ENCODE assay signal across 19 cellular contexts in the genomic region with DNA sequence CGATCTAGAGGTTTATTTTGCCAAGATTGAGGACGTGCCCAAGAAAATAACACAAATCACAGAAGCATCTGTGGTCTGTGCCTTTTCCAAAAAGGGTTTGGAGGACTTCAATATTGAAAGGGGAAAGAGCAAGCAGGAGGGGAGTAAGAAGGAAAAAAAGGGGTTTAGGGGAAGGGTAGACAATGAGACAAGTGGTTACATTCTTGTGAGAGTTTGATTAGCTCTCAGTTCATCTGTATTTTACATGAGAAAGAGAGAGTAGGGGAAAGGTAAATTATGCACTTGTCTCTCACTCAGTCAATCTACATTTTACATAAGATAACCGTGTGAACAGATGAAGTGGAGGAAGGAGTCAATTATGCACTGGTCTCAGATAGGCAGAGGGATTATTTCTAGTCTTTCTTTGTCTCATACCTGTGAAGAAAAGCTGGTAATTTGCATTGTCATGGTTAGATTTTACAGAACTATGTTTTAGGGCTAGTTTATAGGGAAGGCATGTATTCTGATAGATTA.
DNase-seq lines count a peak whose midpoint lies in the region; ATAC-seq, FAIRE-seq and TF ChIP-seq lines count a peak whose summit lies in the region.
"Had no signal": no experiment of that assay in that cellular context is flagged by ENCODE, and none has a peak within 500 bp of the region (broad histone marks: within the 10 kb centered on the region; RNA-seq: fewer than 3 reads in every experiment).

No MANE protein-coding gene starts in this region.

- H3K27me3 ChIP-seq in HUES48 (ENCODE audit: control insufficient read depth, insufficient read depth, low read length) (no peaks in the 10 kb centered on the region), H1 (replicated peaks in 1 of 4; ENCODE audit: control insufficient read depth in 3 of 4, extremely low read depth in 1 of 4, insufficient read depth in 3 of 4, low read length in 3 of 4) (no peaks in the 10 kb centered on the region), mesendoderm (ENCODE audit: insufficient read depth, low read length, poor library complexity) (no peaks in the 10 kb centered on the region)
- H3K27me3 ChIP-seq: BLaER1 had no signal

- H3K27ac ChIP-seq in A549 (no peak overlapping the region), HUES48 (ENCODE audit: low read depth, low read length) (peak overlapping the region; percentile 60), H1 (ENCODE audit: low read depth, low read length) (no peak overlapping the region), mesendoderm (ENCODE audit: low read depth, low read length) (no peak overlapping the region)
- H3K27ac ChIP-seq: 22Rv1, BLaER1, HL-60 had no signal

- no peaks in the 10 kb centered on the region for H3K23me2 ChIP-seq in H1 (ENCODE audit: low read depth, low read length)

- no peaks in the 10 kb centered on the region for H4K20me1 ChIP-seq in H1 (replicated peaks in 1 of 2; ENCODE audit: control insufficient read depth in 1 of 2, insufficient read depth in 2 of 2, low read length in 2 of 2)
- H4K20me1 ChIP-seq: BLaER1 had no signal

- TF ChIP-seq RAD21 in A549 (conservative IDR thresholded peaks at IDR 0.05 in 1 of 2, IDR thresholded peaks at IDR 0.05 in 1 of 2), result no peak
- TF ChIP-seq RAD21 in H1 (IDR thresholded peaks at IDR 0.05 in 1 of 2, conservative IDR thresholded peaks at IDR 0.05 in 1 of 2; ENCODE audit: low read depth in 2 of 2, low read length in 2 of 2), result no peak

- CTCF ChIA-PET in A549 (lab: Yijun Ruan, JAX) (no interaction called here), H1 (lab: Charles Lee; ENCODE audit: partially characterized antibody) (interaction anchor here (1.5 kb wide), 1 partner anchor 14 kb away, joined by 3 read pairs; no protein-coding TSS in a partner anchor)

- H4K8ac ChIP-seq in H1 (ENCODE audit: extremely low read depth, insufficient read depth, low read length) (no peak overlapping the region), mesendoderm (ENCODE audit: low read depth, low read length) (no peak overlapping the region)

- H2BK12ac ChIP-seq in H1 (ENCODE audit: low read depth, low read length), result peak overlapping the region; percentile 64; the same call in 1 of the 2 replicates

- H3K79me2 ChIP-seq in H1 (ENCODE audit: control insufficient read depth in 1 of 2, insufficient read depth in 2 of 2, low read length in 2 of 2), result no peaks in the 10 kb centered on the region
- H3K79me2 ChIP-seq in mesendoderm (ENCODE audit: control insufficient read depth, insufficient read depth, low read length), result no peaks in the 10 kb centered on the region

- no peak overlapping the region for H2BK5ac ChIP-seq in H1 (ENCODE audit: low read depth, low read length)
- H2BK5ac ChIP-seq in mesendoderm (ENCODE audit: low read length), result peak overlapping the region; percentile 11

- H3K23ac ChIP-seq in H1 (ENCODE audit: insufficient read length) (no peak overlapping the region), mesendoderm (ENCODE audit: low read length) (no peak overlapping the region)

- H4K5ac ChIP-seq in H1 (ENCODE audit: insufficient read length, low read depth, low read length), result no peak overlapping the region
- H4K5ac ChIP-seq in mesendoderm (ENCODE audit: low read length), result no peak overlapping the region

- H2BK120ac ChIP-seq in H1 (replicated peaks; ENCODE audit: low read depth, low read length) (peak overlapping the region; percentile 5), mesendoderm (ENCODE audit: low read depth, low read length) (no peak overlapping the region)

- POLR2A ChIA-PET in A549 (lab: Yijun Ruan, JAX) (no interaction called here), H1 (lab: Charles Lee; ENCODE audit: partially characterized antibody) (interaction anchor here (0.6 kb wide), 1 partner anchor 977 kb away, joined by 4 read pairs; no protein-coding TSS in a partner anchor)

- H2AK5ac ChIP-seq in H1 (ENCODE audit: low read depth, low read length) (no peak overlapping the region), mesendoderm (ENCODE audit: low read length) (no peak overlapping the region)

- H3K4me1 ChIP-seq in A549 (no peaks in the 10 kb centered on the region), HUES48 (ENCODE audit: control insufficient read depth, insufficient read depth, low read length) (peaks cover 22% of the 10 kb centered on the region), H1 (replicated peaks in 1 of 4; ENCODE audit: control insufficient read depth in 3 of 4, insufficient read depth in 4 of 4, low read length in 3 of 4) (peaks cover 0 to 10% (median 2%) of the 10 kb centered on the region in 4 experiments; a peak in 3 of 7 replicates), mesendoderm (ENCODE audit: control insufficient read depth, low read depth, low read length) (no peaks in the 10 kb centered on the region)

- H3K4ac ChIP-seq in H1 (replicated peaks; ENCODE audit: insufficient read length, low read depth, low read length) (no peak overlapping the region), mesendoderm (ENCODE audit: low read depth, low read length) (no peak overlapping the region)

- no peak for ATAC-seq in A549
- ATAC-seq: HepG2 had no signal

- TF ChIP-seq EP300 in A549 (IDR thresholded peaks at IDR 0.05), result no peak
- TF ChIP-seq EP300 in H1 (IDR thresholded peaks at IDR 0.05; ENCODE audit: borderline replicate concordance in 1 of 2, low read depth in 2 of 2, low read length in 2 of 2), result no peak

- no peak overlapping the region for H2BK20ac ChIP-seq in H1 (ENCODE audit: low read length)

- H3K4me3 ChIP-seq in A549, result no peak overlapping the region
- H3K4me3 ChIP-seq in HUES48 (ENCODE audit: low read depth, low read length), result no peak overlapping the region
- H3K4me3 ChIP-seq in H1 (ENCODE audit: extremely low read depth in 1 of 4, insufficient read depth in 2 of 4, low read depth in 3 of 4, low read length in 4 of 4), result no peak overlapping the region; a peak in 1 of 8 replicates
- H3K4me3 ChIP-seq in mesendoderm (ENCODE audit: low read length), result no peak overlapping the region
- H3K4me3 ChIP-seq: BLaER1 had no signal

- no peaks in the 10 kb centered on the region for H3K9me3 ChIP-seq in A549
- H3K9me3 ChIP-seq in HUES48 (ENCODE audit: control insufficient read depth, insufficient read depth, low read length), result no peaks in the 10 kb centered on the region
- H3K9me3 ChIP-seq in H1 (ENCODE audit: insufficient read depth in 2 of 2, low read depth in 1 of 2, low read length in 1 of 2), result no peaks in the 10 kb centered on the region; a peak in 1 of 4 replicates

- H3K18ac ChIP-seq in H1 (ENCODE audit: extremely low read depth, low read length) (no peak overlapping the region), mesendoderm (ENCODE audit: low read length) (peak overlapping the region; percentile 39)

- FAIRE-seq in A549 (lab: Jason Lieb, UNC), result no peak
- peak; percentile 7 for FAIRE-seq in H1 (lab: Jason Lieb, UNC)
- FAIRE-seq: GM12892, GM18507, HepG2 had no signal

- H2BK15ac ChIP-seq in H1 (ENCODE audit: low read length) (no peak overlapping the region), mesendoderm (replicated peaks; ENCODE audit: low read depth) (no peak overlapping the region)

- H3K79me1 ChIP-seq in H1 (ENCODE audit: low read depth, low read length) (no peaks in the 10 kb centered on the region), mesendoderm (ENCODE audit: low read length) (no peaks in the 10 kb centered on the region)

- DNase-seq in A549 (ENCODE audit: low read depth in 1 of 2, low spot score in 1 of 2) (no peak), H1 (ENCODE audit: low read depth in 1 of 2, low spot score in 2 of 2) (no peak), mesendoderm (peak; percentile 55), SW 1271 (lab: John Stamatoyannopoulos, UW) (no peak)
- no peak for DNase-seq in activated effector memory CD4-positive, alpha-beta T cell treated with anti-CD3 and anti-CD28 coated beads, Interleukin-2, amount 50 U/mL, for 16 hours
- no peak for DNase-seq in stimulated activated CD4-positive, alpha-beta T cell treated with anti-CD3 and anti-CD28 coated beads, Interleukin-1b, Interleukin-23, amount 100 ng/mL, for 48 hours
- DNase-seq: CD4-positive, alpha-beta memory T cell; DMS153; DMS79; GDM1; GOT3; HCEC 1CT had no signal

- H3K14ac ChIP-seq in H1 (ENCODE audit: insufficient read length), result no peak overlapping the region

- H3K36me3 ChIP-seq in HUES48 (ENCODE audit: control insufficient read depth, insufficient read depth, low read length), result no peaks in the 10 kb centered on the region
- no peaks in the 10 kb centered on the region for H3K36me3 ChIP-seq in H1 (ENCODE audit: control insufficient read depth in 2 of 4, insufficient read depth in 4 of 4, low read length in 3 of 4)
- H3K36me3 ChIP-seq in mesendoderm (ENCODE audit: control insufficient read depth, insufficient read depth, low read length), result no peaks in the 10 kb centered on the region
- H3K36me3 ChIP-seq: BLaER1 had no signal

- H3K4me2 ChIP-seq in A549 (no peak overlapping the region), H1 (ENCODE audit: insufficient read depth in 1 of 2, low read depth in 2 of 2, low read length in 2 of 2) (peak overlapping the region; percentile 23 to 49; a peak in 3 of 4 replicates), mesendoderm (ENCODE audit: low read length) (no peak overlapping the region)
- H3K4me2 ChIP-seq: BLaER1 had no signal

- H3K56ac ChIP-seq in H1 (replicated peaks; ENCODE audit: insufficient read length, low read depth, low read length) (no peak overlapping the region), mesendoderm (ENCODE audit: low read length) (peak overlapping the region; percentile 4)

- no peak overlapping the region for H2AFZ ChIP-seq in H1 (ENCODE audit: low read length)

- H3K9ac ChIP-seq in HUES48 (ENCODE audit: low read depth, low read length), result no peak overlapping the region
- no peak overlapping the region; a peak in 1 of 7 replicates for H3K9ac ChIP-seq in H1 (replicated peaks in 1 of 4; ENCODE audit: extremely low read depth in 1 of 4, low read depth in 3 of 4, low read length in 3 of 4)
- no peak overlapping the region for H3K9ac ChIP-seq in mesendoderm (ENCODE audit: low read length)
- H3K9ac ChIP-seq: BLaER1 had no signal

- no peak overlapping the region for H4K91ac ChIP-seq in H1 (replicated peaks; ENCODE audit: insufficient read length, low read length)

- WGBS in A549 (ENCODE audit: missing lambda C conversion rate), result 9% methylated on average over 3 of the region's 3 CpGs
- 33% methylated on average over 3 of the region's 3 CpGs; no CpG with 5 or more reads in 1 of the 2 experiments for WGBS in H1 (ENCODE audit: extremely low coverage in 1 of 2, insufficient coverage in 1 of 2, insufficient read length in 1 of 2, insufficient replicate concordance in 2 of 2, low coverage in 1 of 2, low lambda C conversion rate in 2 of 2, missing lambda C conversion rate in 1 of 2), 2 experiments
- WGBS in mesendoderm (ENCODE audit: extremely low coverage, insufficient coverage, low lambda C conversion rate), result no CpG with 5 or more reads among the region's 3 CpGs

- no peak for TF ChIP-seq CTCF in A549 (IDR thresholded peaks at IDR 0.05)
- no peak for TF ChIP-seq CTCF in H1 (IDR thresholded peaks at IDR 0.05; ENCODE audit: control extremely low read depth in 1 of 3, insufficient read depth in 1 of 3, low read depth in 1 of 3, low read length in 3 of 3)

- TF ChIP-seq POLR2A in A549 (IDR thresholded peaks at IDR 0.05; ENCODE audit: low read length) (no peak), H1 (IDR thresholded peaks at IDR 0.05; ENCODE audit: control extremely low read depth in 1 of 2, low read depth in 2 of 2, low read length in 2 of 2) (no peak)

TF ChIP-seq in A549, 52 proteins besides CTCF, POLR2A, EP300 and RAD21 (continues in another document):
- no peak for TF ChIP-seq BHLHE40 (IDR thresholded peaks at IDR 0.05; ENCODE audit: low read depth, low read length)

Comparison
In these comparisons a context has a peak if more than half of its experiments do, and no peak if none do; other contexts are left out.
1. H3K4me2 ChIP-seq: peak in H1 (2 of 2); none in A549 (single experiment) and mesendoderm (single experiment).